20 cellular contexts compared by ENCODE assay signal in genomic region chr10:19570143-19570542, GRCh38.
DNase-seq lines count a peak whose midpoint lies in the region; ATAC-seq, FAIRE-seq and TF ChIP-seq lines count a peak whose summit lies in the region.
"Had no signal": no experiment of that assay in that cellular context is flagged by ENCODE, and none has a peak within 500 bp of the region (broad histone marks: within the 10 kb centered on the region; RNA-seq: fewer than 3 reads in every experiment).

No MANE protein-coding gene starts in this region.

- intact Hi-C loops in spleen (cut with DNase I; ENCODE audit: low total_unique reads) = no loop called here

- no peak overlapping the region for H2BK15ac ChIP-seq in H1 (ENCODE audit: low read length)
- no peak overlapping the region for H2BK15ac ChIP-seq in neuronal stem cell (ENCODE audit: low read length)

- H3K4me2 ChIP-seq in H1 (ENCODE audit: insufficient read depth in 1 of 2, low read depth in 2 of 2, low read length in 2 of 2) (no peak overlapping the region), neuronal stem cell (ENCODE audit: insufficient read depth, low read length, poor library complexity, severe bottlenecking) (no peak overlapping the region)
- H3K4me2 ChIP-seq: KMS-11 had no signal

- H2BK12ac ChIP-seq in H1 (ENCODE audit: low read depth, low read length) = no peak overlapping the region
- no peak overlapping the region for H2BK12ac ChIP-seq in neuronal stem cell (ENCODE audit: low read length)

- H3K79me1 ChIP-seq in H1 (ENCODE audit: low read depth, low read length) (no peaks in the 10 kb centered on the region), neuronal stem cell (ENCODE audit: low read depth, low read length) (no peaks in the 10 kb centered on the region)

- H2BK120ac ChIP-seq in H1 (replicated peaks; ENCODE audit: low read depth, low read length) (no peak overlapping the region), neuronal stem cell (ENCODE audit: low read depth, low read length) (no peak overlapping the region)

- WGBS in H1 (ENCODE audit: extremely low coverage in 1 of 2, insufficient coverage in 1 of 2, insufficient read length in 1 of 2, insufficient replicate concordance in 2 of 2, low coverage in 1 of 2, low lambda C conversion rate in 2 of 2, missing lambda C conversion rate in 1 of 2), 2 experiments = 63% methylated on average over 3 of the region's 3 CpGs; no CpG with 5 or more reads in 1 of the 2 experiments
- WGBS in gastroesophageal sphincter (ENCODE audit: low coverage in 1 of 2), 2 donors = 10 to 26% methylated on average over 3 of the region's 3 CpGs
- WGBS in suprapubic skin = 32% methylated on average over 3 of the region's 3 CpGs
- WGBS in neuronal stem cell (ENCODE audit: extremely low coverage in 2 of 2, insufficient read length in 2 of 2, insufficient replicate concordance in 1 of 2), 2 donors = no CpG with 5 or more reads among the region's 3 CpGs
- whole genome bisulfite sequencing in spleen, 5 donors = 48 to 73% (median 66%) methylated on average over 3 of the region's 3 CpGs

- POLR2A ChIA-PET in H1 (lab: Charles Lee; ENCODE audit: partially characterized antibody) = no interaction called here

- H3K79me2 ChIP-seq in H1 (ENCODE audit: control insufficient read depth in 1 of 2, insufficient read depth in 2 of 2, low read length in 2 of 2) = no peaks in the 10 kb centered on the region

- H3K56ac ChIP-seq in H1 (replicated peaks; ENCODE audit: insufficient read length, low read depth, low read length) = no peak overlapping the region

- H3K18ac ChIP-seq in H1 (ENCODE audit: extremely low read depth, low read length) = no peak overlapping the region
- no peak overlapping the region for H3K18ac ChIP-seq in neuronal stem cell (ENCODE audit: low read length)

- no peak overlapping the region for H2BK5ac ChIP-seq in H1 (ENCODE audit: low read depth, low read length)
- H2BK5ac ChIP-seq in neuronal stem cell (ENCODE audit: low read length) = no peak overlapping the region

- TF ChIP-seq CTCF in H1 (IDR thresholded peaks at IDR 0.05; ENCODE audit: control extremely low read depth in 1 of 3, insufficient read depth in 1 of 3, low read depth in 1 of 3, low read length in 3 of 3) (no peak), gastroesophageal sphincter (IDR thresholded peaks at IDR 0.05) (no peak), suprapubic skin (IDR thresholded peaks at IDR 0.05) (no peak), spleen (IDR thresholded peaks at IDR 0.05 in 8 of 11, conservative IDR thresholded peaks at IDR 0.05 in 3 of 11) (no peak)

- TF ChIP-seq POLR2A in H1 (IDR thresholded peaks at IDR 0.05; ENCODE audit: control extremely low read depth in 1 of 2, low read depth in 2 of 2, low read length in 2 of 2) = no peak
- no peak for TF ChIP-seq POLR2A in gastroesophageal sphincter (IDR thresholded peaks at IDR 0.05)
- TF ChIP-seq POLR2A in suprapubic skin (IDR thresholded peaks at IDR 0.05) = no peak
- TF ChIP-seq POLR2A in spleen (IDR thresholded peaks at IDR 0.05) = no peak

- H4K8ac ChIP-seq in H1 (ENCODE audit: extremely low read depth, insufficient read depth, low read length) (no peak overlapping the region), neuronal stem cell (ENCODE audit: low read depth, low read length) (no peak overlapping the region)

- CTCF ChIA-PET in H1 (lab: Charles Lee; ENCODE audit: partially characterized antibody) = no interaction called here

- H3K4me1 ChIP-seq in adipocyte (ENCODE audit: control insufficient read depth, insufficient read depth, low read length) = peaks cover 28% of the 10 kb centered on the region
- H3K4me1 ChIP-seq in H1 (replicated peaks in 1 of 4; ENCODE audit: control insufficient read depth in 3 of 4, insufficient read depth in 4 of 4, low read length in 3 of 4) = no peaks in the 10 kb centered on the region
- H3K4me1 ChIP-seq in gastroesophageal sphincter = peaks cover 0 to 32% (median 2%) of the 10 kb centered on the region in 3 donors
- no peaks in the 10 kb centered on the region for H3K4me1 ChIP-seq in suprapubic skin
- H3K4me1 ChIP-seq in neuronal stem cell (ENCODE audit: control insufficient read depth in 2 of 2, insufficient read depth in 1 of 2, low read depth in 1 of 2, low read length in 2 of 2) = no peaks in the 10 kb centered on the region
- H3K4me1 ChIP-seq in spleen = no peaks in the 10 kb centered on the region
- H3K4me1 ChIP-seq: BE2C had no signal

- H3K27ac ChIP-seq in H1 (ENCODE audit: low read depth, low read length) (no peak overlapping the region), gastroesophageal sphincter (peak overlapping the region; percentile 46 to 65 (median 50)), suprapubic skin (peak overlapping the region; percentile 23), neuronal stem cell (replicated peaks; ENCODE audit: low read length) (no peak overlapping the region), spleen (no peak overlapping the region)
- H3K27ac ChIP-seq: KMS-11 had no signal

- H3K23me2 ChIP-seq in H1 (ENCODE audit: low read depth, low read length) = no peaks in the 10 kb centered on the region

- FAIRE-seq in H1 (lab: Jason Lieb, UNC) = no peak
- FAIRE-seq: D721Med had no signal

- no peak overlapping the region for H2AFZ ChIP-seq in H1 (ENCODE audit: low read length)
- no peak overlapping the region for H2AFZ ChIP-seq in neuronal stem cell (ENCODE audit: low read length)

- H3K36me3 ChIP-seq in adipocyte (ENCODE audit: control insufficient read depth, insufficient read depth, low read length, severe bottlenecking) = no peaks in the 10 kb centered on the region
- H3K36me3 ChIP-seq in H1 (ENCODE audit: control insufficient read depth in 2 of 4, insufficient read depth in 4 of 4, low read length in 3 of 4) = no peaks in the 10 kb centered on the region
- H3K36me3 ChIP-seq in gastroesophageal sphincter = no peaks in the 10 kb centered on the region
- H3K36me3 ChIP-seq in suprapubic skin = no peaks in the 10 kb centered on the region
- H3K36me3 ChIP-seq in neuronal stem cell (replicated peaks in 1 of 2; ENCODE audit: control insufficient read depth in 2 of 2, insufficient read depth in 2 of 2, low read length in 2 of 2) = no peaks in the 10 kb centered on the region
- no peaks in the 10 kb centered on the region for H3K36me3 ChIP-seq in spleen
- H3K36me3 ChIP-seq: BE2C had no signal

- H2BK20ac ChIP-seq in H1 (ENCODE audit: low read length) = no peak overlapping the region

- H3K4me3 ChIP-seq in adipocyte (ENCODE audit: low read length) (peak overlapping the region; percentile 14), H1 (ENCODE audit: extremely low read depth in 1 of 4, insufficient read depth in 2 of 4, low read depth in 3 of 4, low read length in 4 of 4) (no peak overlapping the region), gastroesophageal sphincter (no peak overlapping the region), suprapubic skin (no peak overlapping the region), neuronal stem cell (ENCODE audit: low read length in 2 of 2) (no peak overlapping the region), spleen (no peak overlapping the region)

- no peak for TF ChIP-seq RAD21 in H1 (IDR thresholded peaks at IDR 0.05 in 1 of 2, conservative IDR thresholded peaks at IDR 0.05 in 1 of 2; ENCODE audit: low read depth in 2 of 2, low read length in 2 of 2)

- H3K27me3 ChIP-seq in adipocyte (replicated peaks; ENCODE audit: control insufficient read depth, insufficient read depth, low read length) = no peaks in the 10 kb centered on the region
- H3K27me3 ChIP-seq in H1 (replicated peaks in 1 of 4; ENCODE audit: control insufficient read depth in 3 of 4, extremely low read depth in 1 of 4, insufficient read depth in 3 of 4, low read length in 3 of 4) = no peaks in the 10 kb centered on the region
- no peaks in the 10 kb centered on the region for H3K27me3 ChIP-seq in gastroesophageal sphincter
- no peaks in the 10 kb centered on the region for H3K27me3 ChIP-seq in suprapubic skin
- no peaks in the 10 kb centered on the region for H3K27me3 ChIP-seq in neuronal stem cell (ENCODE audit: control insufficient read depth in 3 of 3, insufficient read depth in 3 of 3, low read depth in 1 of 3, low read length in 3 of 3)
- no peaks in the 10 kb centered on the region for H3K27me3 ChIP-seq in spleen (replicated peaks in 1 of 7)
- H3K27me3 ChIP-seq: BE2C had no signal

- ATAC-seq in gastroesophageal sphincter = no peak
- ATAC-seq in left lobe of liver = no peak

- H4K20me1 ChIP-seq in H1 (replicated peaks in 1 of 2; ENCODE audit: control insufficient read depth in 1 of 2, insufficient read depth in 2 of 2, low read length in 2 of 2) = no peaks in the 10 kb centered on the region

- DNase-seq in adipocyte (ENCODE audit: low read depth) (peak; percentile 59), H1 (ENCODE audit: low read depth in 1 of 2, low spot score in 2 of 2) (no peak), suprapubic skin (ENCODE audit: low spot score in 2 of 2) (no peak), NCI-H446 (lab: John Stamatoyannopoulos, UW) (no peak), neuronal stem cell (ENCODE audit: low spot score) (no peak), left lobe of liver (ENCODE audit: low spot score) (no peak), spleen (no peak)
- DNase-seq: BE2C; CD4-positive, alpha-beta T cell; DMS79; NCI-H1048; NCI-H1436 treated with DMSO at 0.1 percent for 48 hours; NCI-H2029 treated with DMSO at 0.1 percent for 48 hours; NCI-H2171 treated with DMSO at 0.1 percent for 48 hours; NCI-H748 treated with DMSO at 0.1 percent for 48 hours; RPMI8226; SIG-M5 had no signal

- H3K9ac ChIP-seq in adipocyte (ENCODE audit: low read length) = no peak overlapping the region
- no peak overlapping the region for H3K9ac ChIP-seq in H1 (replicated peaks in 1 of 4; ENCODE audit: extremely low read depth in 1 of 4, low read depth in 3 of 4, low read length in 3 of 4)
- H3K9ac ChIP-seq in neuronal stem cell (ENCODE audit: low read depth, low read length, poor library complexity) = no peak overlapping the region
- H3K9ac ChIP-seq: KMS-11 had no signal

- no peak overlapping the region for H3K23ac ChIP-seq in H1 (ENCODE audit: insufficient read length)
- no peak overlapping the region for H3K23ac ChIP-seq in neuronal stem cell (ENCODE audit: low read depth, low read length, poor library complexity)

- H3K9me3 ChIP-seq in adipocyte (ENCODE audit: control insufficient read depth, low read length) (no peaks in the 10 kb centered on the region), H1 (ENCODE audit: insufficient read depth in 2 of 2, low read depth in 1 of 2, low read length in 1 of 2) (no peaks in the 10 kb centered on the region), gastroesophageal sphincter (no peaks in the 10 kb centered on the region), suprapubic skin (no peaks in the 10 kb centered on the region), neuronal stem cell (replicated peaks in 1 of 2; ENCODE audit: control insufficient read depth in 2 of 2, insufficient read depth in 1 of 2, low read depth in 1 of 2, low read length in 2 of 2) (no peaks in the 10 kb centered on the region), spleen (no peaks in the 10 kb centered on the region)
- H3K9me3 ChIP-seq: BE2C had no signal

- no peak overlapping the region for H3K4ac ChIP-seq in H1 (replicated peaks; ENCODE audit: insufficient read length, low read depth, low read length)
- H3K4ac ChIP-seq in neuronal stem cell (ENCODE audit: low read length) = no peak overlapping the region

- H2AK5ac ChIP-seq in H1 (ENCODE audit: low read depth, low read length) = no peak overlapping the region
- no peak overlapping the region for H2AK5ac ChIP-seq in neuronal stem cell (ENCODE audit: low read depth, low read length)

- no peak overlapping the region for H4K5ac ChIP-seq in H1 (ENCODE audit: insufficient read length, low read depth, low read length)

- H3K14ac ChIP-seq in H1 (ENCODE audit: insufficient read length) (no peak overlapping the region), neuronal stem cell (ENCODE audit: low read length) (no peak overlapping the region)

- TF ChIP-seq EP300 in H1 (IDR thresholded peaks at IDR 0.05; ENCODE audit: borderline replicate concordance in 1 of 2, low read depth in 2 of 2, low read length in 2 of 2) = no peak
- TF ChIP-seq EP300 in gastroesophageal sphincter (IDR thresholded peaks at IDR 0.05) = no peak
- TF ChIP-seq EP300 in suprapubic skin (IDR thresholded peaks at IDR 0.05) = no peak

- H4K91ac ChIP-seq in H1 (replicated peaks; ENCODE audit: insufficient read length, low read length) (no peak overlapping the region), neuronal stem cell (ENCODE audit: low read depth, low read length, poor library complexity) (no peak overlapping the region)

Comparison
In these comparisons a context has a peak if more than half of its experiments do, and no peak if none do; other contexts are left out.
1. H3K27ac ChIP-seq: peak in gastroesophageal sphincter (4 of 4) and suprapubic skin (single experiment); none in H1 (single experiment), neuronal stem cell (single experiment) and spleen (0 of 8).